Comparison of ENCODE assay signal across 17 cellular contexts in the genomic region with DNA sequence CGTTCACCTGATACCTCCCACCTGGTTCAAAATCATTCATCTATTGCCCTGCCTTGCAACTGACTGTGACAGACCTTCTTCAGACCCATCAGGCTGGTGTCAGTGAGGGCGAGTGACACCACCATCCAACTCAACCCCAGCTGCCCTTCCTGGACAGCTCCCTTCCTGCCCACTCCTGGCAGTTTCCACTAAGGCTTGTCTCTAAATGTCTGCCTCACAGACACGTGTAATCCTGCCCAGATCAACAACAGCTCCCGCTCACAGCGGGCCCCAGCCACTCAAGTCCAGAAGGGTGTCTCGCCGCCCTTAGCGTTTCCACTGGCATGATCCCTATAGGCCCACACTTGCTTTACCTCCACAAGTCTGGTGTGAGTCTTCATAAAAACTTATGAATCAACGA.
"Had no signal": no experiment of that assay in that cellular context is flagged by ENCODE, and none has a peak within 500 bp of the region (broad histone marks: within the 10 kb centered on the region; RNA-seq: fewer than 3 reads in every experiment).

No MANE protein-coding gene starts in this region.

- DNase-seq: activated CD8-positive, alpha-beta memory T cell treated with anti-CD3 and anti-CD28 coated beads for 24 hours; activated CD8-positive, alpha-beta memory T cell treated with anti-CD3 and anti-CD28 coated beads, Interleukin-2, amount 50 U/mL, for 4 hours; activated naive CD4-positive, alpha-beta T cell; activated naive CD8-positive, alpha-beta T cell treated with anti-CD3 and anti-CD28 coated beads for 36 hours; activated T-cell treated with anti-CD3 and anti-CD28 coated beads, Interleukin-2, amount 50 U/mL, for 24 hours; colonic mucosa; esophagus squamous epithelium; mesenchymal stem cell; nucleus accumbens; stimulated activated CD4-positive, alpha-beta T cell treated with anti-CD3 and anti-CD28 coated beads, Interleukin-4, amount 100 ng/mL, for 1 hour; stimulated activated naive CD4-positive, alpha-beta T cell treated with Interleukin-2 at 50 U/mL for 16 hours; upper lobe of left lung had no signal

- H3K27me3 Mint-ChIP-seq: activated T-cell treated with anti-CD3 and anti-CD28 coated beads, Interleukin-2, amount 50 U/mL, for 24 hours had no signal

- H3K27ac ChIP-seq: colonic mucosa, esophagus squamous epithelium, gastroesophageal sphincter, parathyroid adenoma, SK-N-MC, upper lobe of left lung had no signal

- H3K27ac Mint-ChIP-seq: activated naive CD8-positive, alpha-beta T cell treated with anti-CD3 and anti-CD28 coated beads for 36 hours; activated T-cell treated with anti-CD3 and anti-CD28 coated beads, Interleukin-2, amount 50 U/mL, for 24 hours; activated T-helper 2 cell treated with anti-CD3 and anti-CD28 coated beads, Interferon-gamma antibody, Interleukin-2, Interleukin-4, amounts not matched to agents 10 μg/mL and 5 μg/mL and 100 μg/mL, durations not matched to agents 14 hours and 24 hours and 36 hours; nephron had no signal

- H3K4me1 ChIP-seq: colonic mucosa, parathyroid adenoma had no signal

- ATAC-seq: gastroesophageal sphincter had no signal

- H3K27me3 ChIP-seq: colonic mucosa, esophagus squamous epithelium, gastroesophageal sphincter, upper lobe of left lung had no signal

- H3K4me3 ChIP-seq: colonic mucosa, esophagus squamous epithelium, gastroesophageal sphincter, SK-N-MC, upper lobe of left lung had no signal

- H3K9me3 ChIP-seq: colonic mucosa, esophagus squamous epithelium, gastroesophageal sphincter, upper lobe of left lung had no signal

- H3K4me3 Mint-ChIP-seq: activated naive CD8-positive, alpha-beta T cell treated with anti-CD3 and anti-CD28 coated beads for 36 hours; activated T-cell treated with anti-CD3 and anti-CD28 coated beads, Interleukin-2, amount 50 U/mL, for 24 hours; nephron had no signal

- H3K9me3 Mint-ChIP-seq: activated naive CD8-positive, alpha-beta T cell treated with anti-CD3 and anti-CD28 coated beads for 36 hours; activated T-cell treated with anti-CD3 and anti-CD28 coated beads, Interleukin-2, amount 50 U/mL, for 24 hours; activated T-helper 2 cell treated with anti-CD3 and anti-CD28 coated beads, Interferon-gamma antibody, Interleukin-2, Interleukin-4, amounts not matched to agents 10 μg/mL and 5 μg/mL and 100 μg/mL, durations not matched to agents 14 hours and 24 hours and 36 hours had no signal

- H3K36me3 ChIP-seq: colonic mucosa had no signal
